25 cellular contexts compared by ENCODE assay signal in the genomic region with DNA sequence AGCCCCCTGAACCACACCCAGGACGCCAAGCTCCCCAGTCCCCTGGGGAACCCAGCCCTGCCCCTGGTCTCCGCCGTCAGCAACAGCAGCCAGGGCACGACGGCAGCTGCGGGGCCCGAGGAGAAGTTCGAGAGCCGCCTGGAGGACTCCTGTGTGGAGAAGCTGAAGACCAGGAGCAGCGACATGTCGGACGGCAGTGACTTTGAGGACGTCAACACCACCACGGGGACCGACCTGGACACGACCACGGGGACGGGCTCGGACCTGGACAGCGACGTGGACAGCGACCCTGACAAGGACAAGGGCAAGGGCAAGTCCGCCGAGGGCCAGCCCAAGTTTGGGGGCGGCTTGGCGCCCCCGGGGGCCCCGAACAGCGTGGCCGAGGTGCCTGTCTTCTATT. TPM values are rescaled to one million over a fixed set of nuclear protein-coding genes. Genes with fewer than 3 reads are reported as not detected.
"Had no signal": no experiment of that assay in that cellular context is flagged by ENCODE, and none has a peak within 500 bp of the region (broad histone marks: within the 10 kb centered on the region; RNA-seq: fewer than 3 reads in every experiment).

No MANE protein-coding gene starts in this region.

- H3K36me3 ChIP-seq: colonic mucosa, esophagus squamous epithelium, gastrocnemius medialis, gastroesophageal sphincter had no signal

- ATAC-seq: effector memory CD8-positive, alpha-beta T cell; esophagus mucosa; foreskin keratinocyte; gastrocnemius medialis; gastroesophageal sphincter; heart left ventricle; heart right ventricle had no signal

- H3K27ac ChIP-seq: colonic mucosa, coronary artery, dorsolateral prefrontal cortex, epithelial cell of prostate, esophagus muscularis mucosa, esophagus squamous epithelium, foreskin keratinocyte, gastrocnemius medialis, gastroesophageal sphincter, heart left ventricle, heart right ventricle had no signal

- H3K4me3 ChIP-seq: colonic mucosa, coronary artery, dorsolateral prefrontal cortex, esophagus muscularis mucosa, esophagus squamous epithelium, gastrocnemius medialis, gastroesophageal sphincter, heart left ventricle, heart right ventricle had no signal

- H3K4me1 ChIP-seq: colonic mucosa, foreskin keratinocyte, gastrocnemius medialis had no signal

- DNase-seq: colonic mucosa; cortex of kidney; dermis blood vessel endothelial cell; dorsolateral prefrontal cortex; effector CD4-positive, alpha-beta T cell; effector CD8-positive, alpha-beta T cell; effector memory CD4-positive, alpha-beta T cell; effector memory CD8-positive, alpha-beta T cell; endodermal cell; erythroblast; esophagus squamous epithelium; foreskin fibroblast; foreskin keratinocyte; foreskin melanocyte; gastrocnemius medialis; glutamatergic neuron; head of caudate nucleus; heart left ventricle; heart right ventricle had no signal

- H3K27me3 ChIP-seq: colonic mucosa, dorsolateral prefrontal cortex, foreskin keratinocyte, heart left ventricle, heart right ventricle had no signal

- H3K9me3 ChIP-seq: colonic mucosa, gastrocnemius medialis had no signal

RNA-seq across cellular contexts. Expression of a gene that starts 42.7 kb away (rescaled TPM):
- total RNA-seq: frontal cortex had no signal
